Comparison of ENCODE assay signal across 9 cellular contexts in the genomic region with DNA sequence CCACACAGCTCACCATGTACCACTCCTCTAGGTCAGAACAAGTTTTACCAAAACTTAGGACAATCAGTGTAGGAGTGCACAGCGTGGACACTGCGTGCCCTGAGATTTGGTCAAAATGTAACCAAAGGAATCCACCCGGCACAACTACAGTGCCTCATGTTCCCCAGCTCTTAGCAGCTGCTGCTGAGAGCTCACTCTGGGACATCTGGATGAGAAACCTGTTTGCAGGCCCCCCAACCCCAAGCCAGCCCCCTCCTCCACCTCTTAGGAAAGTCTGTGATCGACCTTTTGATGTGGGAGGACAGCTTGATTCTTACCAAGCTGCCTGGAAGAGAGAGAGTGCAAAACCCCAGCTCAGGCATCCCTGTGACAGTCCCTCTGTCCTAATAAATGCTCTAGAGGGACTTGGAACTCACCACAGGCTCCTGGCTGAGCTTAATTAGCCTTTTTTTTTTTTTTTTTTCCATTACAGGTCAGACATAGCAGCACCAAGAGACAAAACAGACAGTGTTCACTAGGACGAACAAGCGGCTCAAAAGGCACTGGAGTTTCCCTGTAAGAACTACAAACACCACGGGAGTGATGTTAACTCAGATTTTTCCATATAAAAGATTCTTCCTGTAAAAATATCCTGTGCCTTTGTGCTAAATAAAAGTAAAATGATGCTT.
DNase-seq lines count a peak whose midpoint lies in the region; ATAC-seq, FAIRE-seq and TF ChIP-seq lines count a peak whose summit lies in the region.
"Had no signal": no experiment of that assay in that cellular context is flagged by ENCODE, and none has a peak within 500 bp of the region (broad histone marks: within the 10 kb centered on the region; RNA-seq: fewer than 3 reads in every experiment).

No MANE protein-coding gene starts in this region.

- CTCF ChIA-PET in K562 (lab: Yijun Ruan, JAX; ENCODE audit: low intra/inter-chr PET ratio) = no interaction called here

- no peak for TF ChIP-seq CTCF in K562 (IDR thresholded peaks at IDR 0.05 in 2 of 3, conservative IDR thresholded peaks at IDR 0.05 in 1 of 3; ENCODE audit: insufficient read depth in 2 of 3, low read depth in 1 of 3, low read length in 3 of 3)

- in situ Hi-C loops in K562 (cut with MboI) = no loop called here

- H2AFZ ChIP-seq in K562 (ENCODE audit: low read depth, low read length) = no peak overlapping the region

- H3K27ac ChIP-seq in HUES48 (ENCODE audit: low read depth, low read length) = peak overlapping the region; percentile 72
- no peak overlapping the region for H3K27ac ChIP-seq in K562 (ENCODE audit: extremely low read depth, low read depth, low read length)
- peak overlapping the region; percentile 69 for H3K27ac ChIP-seq in iPS-20b (ENCODE audit: low read length)

- TF ChIP-seq EP300 in K562 (IDR thresholded peaks at IDR 0.05; ENCODE audit: low read length) = no peak

- DNase-seq in K562 (ENCODE audit: extremely low read depth in 1 of 4, low spot score in 3 of 4) (no peak), MV-4-11 (lab: John Stamatoyannopoulos, UW) (no peak), DMS114 treated with DMSO at 0.1 percent for 48 hours (lab: John Stamatoyannopoulos, UW; ENCODE audit: unreplicated experiment) (no peak)
- DNase-seq in stimulated activated CD8-positive, alpha-beta memory T cell treated with anti-CD3 and anti-CD28 coated beads, Interleukin-4, amount 100 ng/mL, for 48 hours = no peak
- DNase-seq in stimulated activated naive CD4-positive, alpha-beta T cell (lab: John Stamatoyannopoulos, UW) = no peak

- FAIRE-seq in K562 (lab: Jason Lieb, UNC) = no peak
- FAIRE-seq: endometrium had no signal

- H3K4me2 ChIP-seq in K562 (ENCODE audit: insufficient read depth, low read length) (peak overlapping the region; percentile 59; the same call in 1 of the 2 replicates), skeletal muscle satellite cell (ENCODE audit: low read length) (peak overlapping the region; percentile 88)

- H3K9me1 ChIP-seq in K562 (ENCODE audit: control insufficient read depth, insufficient read depth, low read length) = no peaks in the 10 kb centered on the region

- TF ChIP-seq RAD21 in K562 (CRISPR knock-in tag; conservative IDR thresholded peaks at IDR 0.05 in 1 of 2, IDR thresholded peaks at IDR 0.05 in 1 of 2) = no peak

- POLR2A ChIA-PET in K562 (lab: Yijun Ruan, JAX) = interaction anchor here (0.5 to 1.4 kb wide), 4 partner anchors 9 to 1586 kb away, joined by 3 to 6 read pairs (median 3); no protein-coding TSS in a partner anchor

- H3K27me3 ChIP-seq in HUES48 (ENCODE audit: control insufficient read depth, insufficient read depth, low read length) (no peaks in the 10 kb centered on the region), K562 (ENCODE audit: control insufficient read depth in 2 of 2, insufficient read depth in 2 of 2, low read length in 2 of 2) (peaks cover 11 to 37% of the 10 kb centered on the region in 2 experiments), iPS-20b (ENCODE audit: insufficient read depth, low read length) (no peaks in the 10 kb centered on the region), skeletal muscle satellite cell (ENCODE audit: control insufficient read depth, insufficient read depth, low read length) (no peaks in the 10 kb centered on the region)

- no peak for TF ChIP-seq POLR2A in K562 (conservative IDR thresholded peaks at IDR 0.05)

- no peak overlapping the region for H3K9ac ChIP-seq in HUES48 (ENCODE audit: low read depth, low read length)
- H3K9ac ChIP-seq in K562 (ENCODE audit: insufficient read depth in 1 of 2, low read depth in 2 of 2, low read length in 2 of 2) = no peak overlapping the region
- H3K9ac ChIP-seq in iPS-20b (ENCODE audit: low read depth, low read length) = peak overlapping the region; percentile 83; the same call in 1 of the 2 replicates
- H3K9ac ChIP-seq in skeletal muscle satellite cell (ENCODE audit: low read depth, low read length) = peak overlapping the region; percentile 88

- H3K4me1 ChIP-seq in HUES48 (ENCODE audit: control insufficient read depth, insufficient read depth, low read length) (peaks cover 30% of the 10 kb centered on the region), K562 (replicated peaks in 1 of 2; ENCODE audit: control insufficient read depth in 2 of 2, insufficient read depth in 2 of 2, low read length in 2 of 2) (peaks cover 0 to 5% of the 10 kb centered on the region in 2 experiments; a peak in 4 of 5 replicates), iPS-20b (ENCODE audit: insufficient read depth, low read length) (peaks cover 29% of the 10 kb centered on the region; the same call in 1 of the 2 replicates), skeletal muscle satellite cell (ENCODE audit: control insufficient read depth, insufficient read depth, low read length) (peaks cover 78% of the 10 kb centered on the region)

- no peaks in the 10 kb centered on the region for H3K79me2 ChIP-seq in K562 (ENCODE audit: control insufficient read depth, insufficient read depth, low read length)

- WGBS in K562 (ENCODE audit: insufficient coverage, low coverage, missing lambda C conversion rate) = 14% methylated on average over 7 of the region's 7 CpGs

- ATAC-seq in K562 = no peak

- no peaks in the 10 kb centered on the region for H4K20me1 ChIP-seq in K562 (replicated peaks; ENCODE audit: control insufficient read depth, insufficient read depth, low read length)

- H3K4me3 ChIP-seq in HUES48 (ENCODE audit: low read depth, low read length) (peak overlapping the region; percentile 65), K562 (no peak overlapping the region), iPS-20b (ENCODE audit: low read length) (peak overlapping the region; percentile 78), skeletal muscle satellite cell (ENCODE audit: low read length) (peak overlapping the region; percentile 82)

- no peaks in the 10 kb centered on the region for H3K9me3 ChIP-seq in HUES48 (ENCODE audit: control insufficient read depth, insufficient read depth, low read length)
- H3K9me3 ChIP-seq in K562 (replicated peaks; ENCODE audit: control insufficient read depth, insufficient read depth, low read depth, low read length) = no peaks in the 10 kb centered on the region
- H3K9me3 ChIP-seq in iPS-20b (ENCODE audit: insufficient read depth, low read depth, low read length) = no peaks in the 10 kb centered on the region
- no peaks in the 10 kb centered on the region for H3K9me3 ChIP-seq in skeletal muscle satellite cell (replicated peaks; ENCODE audit: low read length)

- H3K36me3 ChIP-seq in HUES48 (ENCODE audit: control insufficient read depth, insufficient read depth, low read length) = no peaks in the 10 kb centered on the region
- no peaks in the 10 kb centered on the region for H3K36me3 ChIP-seq in K562 (ENCODE audit: control insufficient read depth, insufficient read depth, low read length)
- H3K36me3 ChIP-seq in iPS-20b (ENCODE audit: insufficient read depth, low read depth, low read length) = no peaks in the 10 kb centered on the region
- H3K36me3 ChIP-seq in skeletal muscle satellite cell (ENCODE audit: insufficient read depth, low read length) = no peaks in the 10 kb centered on the region

- intact Hi-C loops in K562 (cut with micrococcal nuclease) = loop anchor here (5.0 kb wide), 1 partner anchor 122 kb away; no protein-coding TSS in a partner anchor

- no TSS peak for BruUV-seq in K562 (replicated peaks; lab: Mats Ljungman, UMichigan)

TF ChIP-seq in K562, 482 proteins besides CTCF, POLR2A, EP300 and RAD21 (continues in another document):
- TF ChIP-seq HDAC6 (IDR thresholded peaks at IDR 0.05; ENCODE audit: low read depth, low read length) (no peak), HDGF (IDR thresholded peaks at IDR 0.05) (no peak), MXI1 (IDR thresholded peaks at IDR 0.05; ENCODE audit: low read depth, low read length) (no peak)
- TF ChIP-seq, protein P1, sequence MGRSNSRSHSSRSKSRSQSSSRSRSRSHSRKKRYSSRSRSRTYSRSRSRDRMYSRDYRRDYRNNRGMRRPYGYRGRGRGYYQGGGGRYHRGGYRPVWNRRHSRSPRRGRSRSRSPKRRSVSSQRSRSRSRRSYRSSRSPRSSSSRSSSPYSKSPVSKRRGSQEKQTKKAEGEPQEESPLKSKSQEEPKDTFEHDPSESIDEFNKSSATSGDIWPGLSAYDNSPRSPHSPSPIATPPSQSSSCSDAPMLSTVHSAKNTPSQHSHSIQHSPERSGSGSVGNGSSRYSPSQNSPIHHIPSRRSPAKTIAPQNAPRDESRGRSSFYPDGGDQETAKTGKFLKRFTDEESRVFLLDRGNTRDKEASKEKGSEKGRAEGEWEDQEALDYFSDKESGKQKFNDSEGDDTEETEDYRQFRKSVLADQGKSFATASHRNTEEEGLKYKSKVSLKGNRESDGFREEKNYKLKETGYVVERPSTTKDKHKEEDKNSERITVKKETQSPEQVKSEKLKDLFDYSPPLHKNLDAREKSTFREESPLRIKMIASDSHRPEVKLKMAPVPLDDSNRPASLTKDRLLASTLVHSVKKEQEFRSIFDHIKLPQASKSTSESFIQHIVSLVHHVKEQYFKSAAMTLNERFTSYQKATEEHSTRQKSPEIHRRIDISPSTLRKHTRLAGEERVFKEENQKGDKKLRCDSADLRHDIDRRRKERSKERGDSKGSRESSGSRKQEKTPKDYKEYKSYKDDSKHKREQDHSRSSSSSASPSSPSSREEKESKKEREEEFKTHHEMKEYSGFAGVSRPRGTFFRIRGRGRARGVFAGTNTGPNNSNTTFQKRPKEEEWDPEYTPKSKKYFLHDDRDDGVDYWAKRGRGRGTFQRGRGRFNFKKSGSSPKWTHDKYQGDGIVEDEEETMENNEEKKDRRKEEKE (IDR thresholded peaks at IDR 0.05; ENCODE audit: borderline replicate concordance in 1 of 2, control insufficient read depth in 1 of 2, low read depth in 2 of 2, low read length in 1 of 2) = no peak
- TF ChIP-seq, protein P2, sequence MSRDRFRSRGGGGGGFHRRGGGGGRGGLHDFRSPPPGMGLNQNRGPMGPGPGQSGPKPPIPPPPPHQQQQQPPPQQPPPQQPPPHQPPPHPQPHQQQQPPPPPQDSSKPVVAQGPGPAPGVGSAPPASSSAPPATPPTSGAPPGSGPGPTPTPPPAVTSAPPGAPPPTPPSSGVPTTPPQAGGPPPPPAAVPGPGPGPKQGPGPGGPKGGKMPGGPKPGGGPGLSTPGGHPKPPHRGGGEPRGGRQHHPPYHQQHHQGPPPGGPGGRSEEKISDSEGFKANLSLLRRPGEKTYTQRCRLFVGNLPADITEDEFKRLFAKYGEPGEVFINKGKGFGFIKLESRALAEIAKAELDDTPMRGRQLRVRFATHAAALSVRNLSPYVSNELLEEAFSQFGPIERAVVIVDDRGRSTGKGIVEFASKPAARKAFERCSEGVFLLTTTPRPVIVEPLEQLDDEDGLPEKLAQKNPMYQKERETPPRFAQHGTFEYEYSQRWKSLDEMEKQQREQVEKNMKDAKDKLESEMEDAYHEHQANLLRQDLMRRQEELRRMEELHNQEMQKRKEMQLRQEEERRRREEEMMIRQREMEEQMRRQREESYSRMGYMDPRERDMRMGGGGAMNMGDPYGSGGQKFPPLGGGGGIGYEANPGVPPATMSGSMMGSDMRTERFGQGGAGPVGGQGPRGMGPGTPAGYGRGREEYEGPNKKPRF (IDR thresholded peaks at IDR 0.05; ENCODE audit: low read depth, low read length) = no peak

Comparison
In these comparisons a context has a peak if more than half of its experiments do, and no peak if none do; other contexts are left out.
1. H3K9ac ChIP-seq: peak in iPS-20b (single experiment) and skeletal muscle satellite cell (single experiment); none in HUES48 (single experiment) and K562 (0 of 2).